ENCODE assay signal across 20 cellular contexts in the genomic region with DNA sequence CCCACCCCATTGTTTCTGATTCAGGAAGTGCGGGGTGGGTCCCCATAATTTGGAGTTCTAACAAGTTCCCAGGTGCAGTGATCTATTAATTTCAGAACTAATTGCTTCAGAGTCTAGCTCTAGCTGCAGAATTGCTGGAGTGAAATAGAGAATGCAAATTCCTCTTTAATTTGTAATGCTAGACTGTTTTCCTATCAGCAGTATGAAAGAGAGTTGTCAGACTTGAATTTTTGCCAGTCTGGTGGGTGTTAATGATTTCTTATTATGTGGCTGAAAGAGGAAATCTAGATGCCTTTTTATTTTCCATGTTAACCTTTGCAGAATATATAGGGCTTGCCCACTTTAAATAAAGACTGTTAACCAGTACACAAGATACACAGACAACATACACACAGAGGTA. TPM values are rescaled to one million over a fixed set of nuclear protein-coding genes. Genes with fewer than 3 reads are reported as not detected.
DNase-seq lines count a peak whose midpoint lies in the region; ATAC-seq and TF ChIP-seq lines count a peak whose summit lies in the region.
"Had no signal": no experiment of that assay in that cellular context is flagged by ENCODE, and none has a peak within 500 bp of the region (broad histone marks: within the 10 kb centered on the region; RNA-seq: fewer than 3 reads in every experiment).

No MANE protein-coding gene starts in this region.

- no peaks in the 10 kb centered on the region for H3K79me2 ChIP-seq in mammary epithelial cell (ENCODE audit: insufficient read depth, low read length)

- intact Hi-C loops in mammary epithelial cell (cut with micrococcal nuclease): no loop called here
- intact Hi-C loops in MCF 10A (cut with micrococcal nuclease): no loop called here
- intact Hi-C loops in body of pancreas (cut with DNase I): no loop called here

- 25% methylated on average over 1 of the region's 1 CpG for WGBS in mammary epithelial cell (ENCODE audit: low coverage, missing lambda C conversion rate)
- WGBS in body of pancreas, 2 donors: 47 to 85% methylated on average over 1 of the region's 1 CpG
- WGBS in mesenchymal stem cell: 100% methylated on average over 1 of the region's 1 CpG

- H3K14ac ChIP-seq in mesenchymal stem cell (ENCODE audit: low read length in 2 of 2): no peak overlapping the region

- no peak overlapping the region for H3K4me3 ChIP-seq in mammary epithelial cell (replicated peaks in 1 of 3; ENCODE audit: insufficient read depth in 1 of 3, low read depth in 2 of 3, low read length in 3 of 3)
- H3K4me3 ChIP-seq in body of pancreas: no peak overlapping the region
- H3K4me3 ChIP-seq in mesenchymal stem cell (ENCODE audit: insufficient read depth in 1 of 2, low read depth in 1 of 2, low read length in 2 of 2): no peak overlapping the region
- H3K4me3 ChIP-seq: A549, BLaER1, SK-N-MC had no signal

- no peaks in the 10 kb centered on the region for H3K9me3 Mint-ChIP-seq in MCF 10A (ENCODE audit: unreplicated experiment)
- H3K9me3 Mint-ChIP-seq: CD4-positive, alpha-beta memory T cell had no signal

- H3K18ac ChIP-seq in mesenchymal stem cell (ENCODE audit: low read depth in 1 of 2, low read length in 2 of 2): no peak overlapping the region

- H3K27me3 Mint-ChIP-seq in MCF 10A (ENCODE audit: insufficient read depth, unreplicated experiment): no peaks in the 10 kb centered on the region
- H3K27me3 Mint-ChIP-seq: CD4-positive, alpha-beta memory T cell had no signal

- no peaks in the 10 kb centered on the region for H3K4me1 Mint-ChIP-seq in MCF 10A (ENCODE audit: insufficient read depth, unreplicated experiment)

- BruUV-seq in mammary epithelial cell (replicated peaks; lab: Mats Ljungman, UMichigan) (no TSS peak), MCF 10A (replicated peaks; lab: Mats Ljungman, UMichigan) (no TSS peak)

- no peak overlapping the region for H3K27ac Mint-ChIP-seq in MCF 10A (ENCODE audit: low read depth, unreplicated experiment)
- H3K27ac Mint-ChIP-seq: CD4-positive, alpha-beta memory T cell had no signal

- ATAC-seq in body of pancreas (peak; percentile 72), GM19467 (IDR thresholded peaks at IDR 0.05; ENCODE audit: unreplicated experiment) (no peak), HG02610 (IDR thresholded peaks at IDR 0.05; ENCODE audit: unreplicated experiment) (no peak)
- ATAC-seq: A549 had no signal

- H3K36me3 ChIP-seq in mammary epithelial cell (ENCODE audit: insufficient read depth, low read length) (peaks cover 6% of the 10 kb centered on the region), body of pancreas (replicated peaks in 1 of 2; ENCODE audit: insufficient read depth in 1 of 2, low read depth in 2 of 2) (no peaks in the 10 kb centered on the region), mesenchymal stem cell (ENCODE audit: control insufficient read depth in 1 of 2, insufficient read depth in 2 of 2, low read depth in 1 of 2, low read length in 2 of 2) (peaks cover 16 to 91% of the 10 kb centered on the region in 2 experiments)

- peak overlapping the region; percentile 95 for H2BK5ac ChIP-seq in mesenchymal stem cell (ENCODE audit: low read depth, low read length, poor library complexity, severe bottlenecking)

- H3K23ac ChIP-seq in mesenchymal stem cell (ENCODE audit: low read length in 2 of 2): no peak overlapping the region

- CTCF ChIA-PET in mammary epithelial cell (lab: Charles Lee; ENCODE audit: low non-redundant PET) (no interaction called here), MCF 10A (lab: Yijun Ruan, JAX) (interaction anchor here (1.0 to 1.3 kb wide), 3 partner anchors 7 to 309 kb away, joined by 3 to 4 read pairs (median 3); no protein-coding TSS in a partner anchor)

- H3K27ac ChIP-seq in mammary epithelial cell (ENCODE audit: insufficient read depth, low read depth, low read length) (no peak overlapping the region), body of pancreas (peak overlapping the region in 3 of 4 donors; percentile 3 to 67 (median 35)), mesenchymal stem cell (ENCODE audit: low read length, poor library complexity, severe bottlenecking) (peak overlapping the region; percentile 97)
- H3K27ac ChIP-seq: A549, BLaER1, HL-60, SK-N-MC had no signal

- H4K20me1 ChIP-seq in mammary epithelial cell (ENCODE audit: insufficient read depth, low read length): no peaks in the 10 kb centered on the region
- H4K20me1 ChIP-seq: BLaER1 had no signal

- DNase-seq in mammary epithelial cell (no peak), MCF 10A (ENCODE audit: unreplicated experiment) (no peak), body of pancreas (peak in 1 of 4 donors; percentile 17), mesenchymal stem cell (no peak), NCI-H2029 (lab: John Stamatoyannopoulos, UW) (no peak)
- DNase-seq: CD4-positive, alpha-beta memory T cell; DMS53; EL; IMR-90; NCI-H1048; NCI-H187; NCI-H345; NCI-H774; SHP77 had no signal

- H3K4me3 Mint-ChIP-seq in MCF 10A (ENCODE audit: unreplicated experiment): no peak overlapping the region
- H3K4me3 Mint-ChIP-seq: CD4-positive, alpha-beta memory T cell had no signal

- H2AFZ ChIP-seq in mammary epithelial cell (ENCODE audit: low read depth, low read length) (peak overlapping the region; percentile 22), mesenchymal stem cell (ENCODE audit: low read depth, low read length) (no peak overlapping the region)

- H2AK5ac ChIP-seq in mesenchymal stem cell (ENCODE audit: low read length, severe bottlenecking): no peak overlapping the region

- H3K9me3 ChIP-seq in mammary epithelial cell (replicated peaks; ENCODE audit: insufficient read depth, low read length): no peaks in the 10 kb centered on the region
- no peaks in the 10 kb centered on the region for H3K9me3 ChIP-seq in body of pancreas
- no peaks in the 10 kb centered on the region for H3K9me3 ChIP-seq in mesenchymal stem cell (ENCODE audit: control insufficient read depth, low read length)
- H3K9me3 ChIP-seq: A549, BLaER1 had no signal

- H3K4ac ChIP-seq in mesenchymal stem cell (ENCODE audit: low read depth in 1 of 2, low read length in 2 of 2): no peak overlapping the region

- H4K91ac ChIP-seq in mesenchymal stem cell (ENCODE audit: low read length): no peak overlapping the region

- H4K8ac ChIP-seq in mesenchymal stem cell (ENCODE audit: low read length): no peak overlapping the region

- peaks cover 9% of the 10 kb centered on the region for H3K36me3 Mint-ChIP-seq in MCF 10A (ENCODE audit: insufficient read depth, unreplicated experiment)

- H2BK120ac ChIP-seq in mesenchymal stem cell (ENCODE audit: low read depth, low read length): no peak overlapping the region

- no peak overlapping the region for H2BK15ac ChIP-seq in mesenchymal stem cell (ENCODE audit: low read depth, poor library complexity, severe bottlenecking)

- H3K79me1 ChIP-seq in mesenchymal stem cell (replicated peaks; ENCODE audit: low read length, poor library complexity, severe bottlenecking): peaks cover 3% of the 10 kb centered on the region

- TF ChIP-seq POLR2A in body of pancreas (IDR thresholded peaks at IDR 0.05): no peak

- no peak overlapping the region for H2BK12ac ChIP-seq in mesenchymal stem cell (ENCODE audit: low read length in 2 of 2)

- POLR2A ChIA-PET in MCF 10A (lab: Yijun Ruan, JAX): no interaction called here

- in situ Hi-C loops in mammary epithelial cell (cut with MboI; ENCODE audit: low sequenced_read_pairs in 2 of 2): no loop called here

- dilution Hi-C loops in mammary epithelial cell (cut with HindIII; ENCODE audit: low sequenced_read_pairs): no loop called here

- TF ChIP-seq CTCF in mammary epithelial cell (conservative IDR thresholded peaks at IDR 0.05 in 1 of 2, IDR thresholded peaks at IDR 0.05 in 1 of 2; ENCODE audit: extremely low read depth in 1 of 2, insufficient read depth in 1 of 2, low read depth in 1 of 2, low read length in 2 of 2) (no peak), MCF 10A (IDR thresholded peaks at IDR 0.05; ENCODE audit: unreplicated experiment) (no peak), body of pancreas (IDR thresholded peaks at IDR 0.05) (no peak)

- H3K4me2 ChIP-seq in mammary epithelial cell (ENCODE audit: insufficient read depth, low read depth, low read length) (no peak overlapping the region), mesenchymal stem cell (ENCODE audit: low read length, poor library complexity, severe bottlenecking) (peak overlapping the region; percentile 46)
- H3K4me2 ChIP-seq: A549, BLaER1 had no signal

- H3K9ac ChIP-seq in mammary epithelial cell (ENCODE audit: insufficient read depth, low read length) (no peak overlapping the region), mesenchymal stem cell (ENCODE audit: low read length) (no peak overlapping the region)
- H3K9ac ChIP-seq: BLaER1 had no signal

- H3K27me3 ChIP-seq in mammary epithelial cell (ENCODE audit: insufficient read depth, low read length): no peaks in the 10 kb centered on the region
- H3K27me3 ChIP-seq in body of pancreas: no peaks in the 10 kb centered on the region
- no peaks in the 10 kb centered on the region for H3K27me3 ChIP-seq in mesenchymal stem cell (ENCODE audit: control insufficient read depth in 1 of 2, insufficient read depth in 1 of 2, low read length in 2 of 2)
- H3K27me3 ChIP-seq: BLaER1 had no signal

- H3K4me1 ChIP-seq in mammary epithelial cell (ENCODE audit: insufficient read depth, low read length): peaks cover 12% of the 10 kb centered on the region
- H3K4me1 ChIP-seq in body of pancreas: peaks cover 10% of the 10 kb centered on the region
- peaks cover 13% of the 10 kb centered on the region for H3K4me1 ChIP-seq in mesenchymal stem cell (ENCODE audit: control insufficient read depth, insufficient read depth, low read depth, low read length)
- H3K4me1 ChIP-seq: A549, BLaER1 had no signal

RNA-seq across cellular contexts. Expression of a gene that starts 23.7 kb away (rescaled TPM):
- total RNA-seq in mammary epithelial cell (10 to 100 TPM; 15.8 to 18.4 TPM), MCF 10A (2022) (5.2 and 8.2 TPM in 2 replicates), body of pancreas (10 to 100 TPM in 1 of 2 donors, 1 to 10 TPM in 1; 6.9 to 12.7 TPM)
- polyA plus RNA-seq in mammary epithelial cell: 4.9 TPM
- polyA minus RNA-seq in mammary epithelial cell: 41.8 TPM
- polyA plus RNA-seq in mesenchymal stem cell (2013, experiment 1 of 2): 18.6 TPM
- 17.5 TPM for polyA plus RNA-seq in mesenchymal stem cell (2013, experiment 2 of 2)
